14 cellular contexts compared by ENCODE assay signal in the genomic region with DNA sequence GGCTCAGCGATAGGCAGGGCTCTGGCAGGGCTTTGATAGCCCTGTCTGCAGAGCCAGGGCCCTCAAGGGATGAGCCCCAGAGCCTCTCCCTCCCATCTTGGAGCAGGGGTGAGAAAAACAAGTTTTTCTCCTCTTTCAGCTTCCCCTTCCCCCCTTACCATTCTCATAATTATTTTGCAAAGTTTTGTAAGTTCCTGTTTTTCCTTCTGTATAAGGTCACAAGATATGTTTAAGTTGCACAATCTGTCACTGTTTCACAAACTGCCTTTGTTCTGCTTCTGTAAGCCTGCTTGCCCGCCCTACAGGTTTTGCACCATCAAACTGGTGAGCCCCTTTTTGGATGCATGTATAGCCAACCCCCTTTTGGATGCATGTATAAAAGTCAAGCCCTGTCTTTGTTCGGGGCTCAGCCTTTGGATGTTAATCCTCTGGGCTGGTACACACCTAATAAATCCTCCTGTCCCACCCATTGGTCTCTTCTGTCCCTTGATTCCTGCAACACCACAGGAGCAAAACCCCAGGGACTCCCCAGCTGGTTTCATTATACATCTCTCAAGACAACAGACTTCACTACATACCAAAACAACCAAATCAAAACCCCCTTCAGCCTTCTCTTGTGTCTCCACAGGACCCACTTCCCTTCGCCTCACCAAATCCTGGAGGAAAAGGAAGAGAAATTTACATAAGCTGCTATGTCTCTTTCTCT. TPM values are rescaled to one million over a fixed set of nuclear protein-coding genes. Genes with fewer than 3 reads are reported as not detected.
DNase-seq lines count a peak whose midpoint lies in the region; ATAC-seq, FAIRE-seq and TF ChIP-seq lines count a peak whose summit lies in the region.
"Had no signal": no experiment of that assay in that cellular context is flagged by ENCODE, and none has a peak within 500 bp of the region (broad histone marks: within the 10 kb centered on the region; RNA-seq: fewer than 3 reads in every experiment).

No MANE protein-coding gene starts in this region.

- no peak for TF ChIP-seq POLR2A in GM12892 (IDR thresholded peaks at IDR 0.05; ENCODE audit: low read depth, low read length)

- DNase-seq in GM12892 (ENCODE audit: insufficient read length) (no peak), AG08395 (ENCODE audit: low spot score) (no peak), SK-N-SH (no peak)
- DNase-seq in natural killer cell treated with Interleukin-12 subunit alpha and Interleukin-12 subunit beta and Interleukin-15 and Interleukin-18, amount 100 ng/mL, for 72 hours (ENCODE audit: low spot score) = peak; percentile 64
- DNase-seq in CD8-positive, alpha-beta memory T cell = no peak
- DNase-seq: activated CD4-positive, alpha-beta T cell treated with anti-CD3 and anti-CD28 coated beads for 4 hours; Calu3; mucosa of descending colon; NCI-H1105; NCI-H526; SJCRH30 had no signal

- TF ChIP-seq EP300 in SK-N-SH (IDR thresholded peaks at IDR 0.05; ENCODE audit: borderline replicate concordance in 1 of 2, low read depth in 1 of 2, low read length in 1 of 2) = no peak

- H3K9ac ChIP-seq in SU-DHL-6 (ENCODE audit: low read length) = no peak overlapping the region
- H3K9ac ChIP-seq in SK-N-SH = no peak overlapping the region

- TF ChIP-seq CTCF in SU-DHL-6 (IDR thresholded peaks at IDR 0.05; ENCODE audit: insufficient read depth, low read length, poor library complexity, severe bottlenecking) (no peak), SK-N-SH (IDR thresholded peaks at IDR 0.05) (no peak)

- CTCF ChIA-PET in CD8-positive, alpha-beta memory T cell (lab: Charles Lee) = no interaction called here
- CTCF ChIA-PET in SK-N-SH (lab: Yijun Ruan, JAX) = no interaction called here

- peak; percentile 49 for ATAC-seq in HG02885 (IDR thresholded peaks at IDR 0.05; ENCODE audit: poor library complexity, unreplicated experiment)
- peak; percentile 57 to 89 for ATAC-seq in natural killer cell treated with Interleukin-12 subunit alpha and Interleukin-12 subunit beta and Interleukin-15 and Interleukin-18, amount 100 ng/mL, for 72 hours
- ATAC-seq: esophagus mucosa, mucosa of descending colon had no signal

- peak overlapping the region; percentile 68 for H3K27ac ChIP-seq in SU-DHL-6 (ENCODE audit: low read depth, low read length)
- H3K27ac ChIP-seq in CD8-positive, alpha-beta memory T cell (ENCODE audit: low read depth, low read length) = no peak overlapping the region
- no peak overlapping the region for H3K27ac ChIP-seq in SK-N-SH (ENCODE audit: low read depth in 2 of 2, low read length in 1 of 2)
- H3K27ac ChIP-seq: SJCRH30 had no signal

- FAIRE-seq in GM12892 (lab: Jason Lieb, UNC) = peak; percentile 96

- H3K4me1 ChIP-seq in CD8-positive, alpha-beta memory T cell (ENCODE audit: insufficient read depth, low read length) = no peaks in the 10 kb centered on the region
- H3K4me1 ChIP-seq in SK-N-SH (ENCODE audit: control insufficient read depth in 1 of 2, insufficient read depth in 2 of 2, low read depth in 1 of 2, low read length in 1 of 2) = no peaks in the 10 kb centered on the region
- H3K4me1 ChIP-seq: SJCRH30 had no signal

- H3K9me3 ChIP-seq in SU-DHL-6 (ENCODE audit: insufficient read depth, low read length) (peaks cover 16% of the 10 kb centered on the region; the same call in 1 of the 2 replicates), SK-N-SH (no peaks in the 10 kb centered on the region)
- H3K9me3 ChIP-seq in CD8-positive, alpha-beta memory T cell (ENCODE audit: low read length) = no peaks in the 10 kb centered on the region
- H3K9me3 ChIP-seq: SJCRH30 had no signal

- H2AFZ ChIP-seq in SU-DHL-6 (ENCODE audit: low read depth, low read length, severe bottlenecking) (peak overlapping the region; percentile 8), SK-N-SH (ENCODE audit: low read depth) (no peak overlapping the region)

- H3K27me3 ChIP-seq in SU-DHL-6 (ENCODE audit: low read length) (no peaks in the 10 kb centered on the region), SK-N-SH (ENCODE audit: insufficient read depth) (no peaks in the 10 kb centered on the region)
- no peaks in the 10 kb centered on the region for H3K27me3 ChIP-seq in CD8-positive, alpha-beta memory T cell (ENCODE audit: insufficient read depth, low read length, poor library complexity, severe bottlenecking)
- H3K27me3 ChIP-seq: SJCRH30 had no signal

- peak overlapping the region; percentile 74 for H3K4me3 Mint-ChIP-seq in natural killer cell treated with Interleukin-12 subunit alpha and Interleukin-12 subunit beta and Interleukin-15 and Interleukin-18, amount 100 ng/mL, for 72 hours
- H3K4me3 Mint-ChIP-seq in CD8-positive, alpha-beta memory T cell = no peak overlapping the region

- H3K27me3 Mint-ChIP-seq in natural killer cell treated with Interleukin-12 subunit alpha and Interleukin-12 subunit beta and Interleukin-15 and Interleukin-18, amount 100 ng/mL, for 72 hours = no peaks in the 10 kb centered on the region
- no peaks in the 10 kb centered on the region for H3K27me3 Mint-ChIP-seq in CD8-positive, alpha-beta memory T cell

- WGBS in SK-N-SH (ENCODE audit: low lambda C conversion rate) = 29% methylated on average over 4 of the region's 4 CpGs

- H3F3A ChIP-seq in SU-DHL-6 (ENCODE audit: insufficient read depth) (peaks cover 11% of the 10 kb centered on the region; the same call in 1 of the 2 replicates), SK-N-SH (replicated peaks; ENCODE audit: insufficient read depth) (no peaks in the 10 kb centered on the region)

- peaks cover 24% of the 10 kb centered on the region for H3K9me3 Mint-ChIP-seq in natural killer cell treated with Interleukin-12 subunit alpha and Interleukin-12 subunit beta and Interleukin-15 and Interleukin-18, amount 100 ng/mL, for 72 hours
- H3K9me3 Mint-ChIP-seq in CD8-positive, alpha-beta memory T cell = peaks cover 13 to 25% (median 24%) of the 10 kb centered on the region in 5 donors

- H3K79me2 ChIP-seq in SU-DHL-6 (ENCODE audit: insufficient read depth, low read length) (no peaks in the 10 kb centered on the region), SK-N-SH (ENCODE audit: insufficient read depth) (no peaks in the 10 kb centered on the region)

- POLR2A ChIA-PET in CD8-positive, alpha-beta memory T cell (lab: Charles Lee) = no interaction called here
- POLR2A ChIA-PET in SK-N-SH (lab: Yijun Ruan, JAX) = no interaction called here

- H3K4me1 Mint-ChIP-seq in natural killer cell treated with Interleukin-12 subunit alpha and Interleukin-12 subunit beta and Interleukin-15 and Interleukin-18, amount 100 ng/mL, for 72 hours (ENCODE audit: low read depth in 2 of 2) = peaks cover 24 to 31% of the 10 kb centered on the region in 2 donors
- H3K4me1 Mint-ChIP-seq in CD8-positive, alpha-beta memory T cell = peaks cover 0 to 14% (median 8%) of the 10 kb centered on the region in 3 donors

- no peaks in the 10 kb centered on the region for H3K9me2 ChIP-seq in SU-DHL-6 (replicated peaks; ENCODE audit: insufficient read depth, low read length)
- no peaks in the 10 kb centered on the region for H3K9me2 ChIP-seq in SK-N-SH

- H3K36me3 ChIP-seq in SU-DHL-6 (ENCODE audit: low read length) (no peaks in the 10 kb centered on the region; the same call in 1 of the 2 replicates), SK-N-SH (replicated peaks in 1 of 2; ENCODE audit: control insufficient read depth in 1 of 2, insufficient read depth in 2 of 2, low read length in 1 of 2) (no peaks in the 10 kb centered on the region)
- no peaks in the 10 kb centered on the region for H3K36me3 ChIP-seq in CD8-positive, alpha-beta memory T cell (ENCODE audit: insufficient read depth, low read length)
- H3K36me3 ChIP-seq: SJCRH30 had no signal

- peak overlapping the region; percentile 21 for H3K4me2 ChIP-seq in SU-DHL-6 (ENCODE audit: low read depth, low read length, poor library complexity, severe bottlenecking)
- no peak overlapping the region for H3K4me2 ChIP-seq in SK-N-SH

- peak overlapping the region; percentile 92 to 96 for H3K27ac Mint-ChIP-seq in natural killer cell treated with Interleukin-12 subunit alpha and Interleukin-12 subunit beta and Interleukin-15 and Interleukin-18, amount 100 ng/mL, for 72 hours
- H3K27ac Mint-ChIP-seq in CD8-positive, alpha-beta memory T cell = peak overlapping the region in 1 of 8 donors; percentile 46

- no peak for TF ChIP-seq RAD21 in SK-N-SH (IDR thresholded peaks at IDR 0.05; ENCODE audit: low read length)

- H3K36me3 Mint-ChIP-seq in natural killer cell treated with Interleukin-12 subunit alpha and Interleukin-12 subunit beta and Interleukin-15 and Interleukin-18, amount 100 ng/mL, for 72 hours = peaks cover 39% of the 10 kb centered on the region
- peaks cover 3 to 27% (median 11%) of the 10 kb centered on the region in 3 donors for H3K36me3 Mint-ChIP-seq in CD8-positive, alpha-beta memory T cell

- H4K20me1 ChIP-seq in SU-DHL-6 (ENCODE audit: low read depth, low read length) (no peaks in the 10 kb centered on the region), SK-N-SH (ENCODE audit: insufficient read depth) (no peaks in the 10 kb centered on the region)

- H3K4me3 ChIP-seq in SU-DHL-6 (ENCODE audit: insufficient read depth, low read length, poor library complexity, severe bottlenecking) (peak overlapping the region; percentile 23), SK-N-SH (ENCODE audit: low read depth in 2 of 2, low read length in 1 of 2) (no peak overlapping the region)
- no peak overlapping the region for H3K4me3 ChIP-seq in CD8-positive, alpha-beta memory T cell (ENCODE audit: low read length)
- H3K4me3 ChIP-seq: mucosa of descending colon, SJCRH30 had no signal

TF ChIP-seq in SK-N-SH, 30 proteins besides CTCF, POLR2A, EP300 and RAD21 (continues in another document):
- TF ChIP-seq POLR2AphosphoS5 (IDR thresholded peaks at IDR 0.05; ENCODE audit: low read depth, low read length) = no peak
- TF ChIP-seq SMC3 (IDR thresholded peaks at IDR 0.05; ENCODE audit: low read depth, low read length) = no peak
- TF ChIP-seq MAX (IDR thresholded peaks at IDR 0.05; ENCODE audit: low read depth) = no peak
- no peak for TF ChIP-seq USF1 (IDR thresholded peaks at IDR 0.05; ENCODE audit: borderline replicate concordance, low read depth)
- TF ChIP-seq ELF1 (IDR thresholded peaks at IDR 0.05) = no peak

RNA-seq across cellular contexts. Expression of gene RESF1, which starts 52.5 kb away (rescaled TPM):
- polyA plus RNA-seq in GM12892 (2012; ENCODE audit: missing spikeins) = 36.4 TPM
- 100 to 1,000 TPM in 1 of 2 donors, 10 to 100 TPM in 1; 71.7 to 107 TPM for total RNA-seq in natural killer cell treated with Interleukin-12 subunit alpha and Interleukin-12 subunit beta and Interleukin-15 and Interleukin-18, amount 100 ng/mL, for 72 hours
- 10 to 100 TPM; 90.5 to 90.9 TPM for total RNA-seq in CD8-positive, alpha-beta memory T cell
- polyA plus RNA-seq in CD8-positive, alpha-beta memory T cell = 313 TPM
- 4.9 and 7.7 TPM in 2 replicates for polyA plus RNA-seq in SK-N-SH (2012; rRNA removed)
- polyA plus RNA-seq in SK-N-SH (2012; cell fraction: cytosol; rRNA removed) = 7.4 and 9.7 TPM in 2 replicates
- polyA plus RNA-seq in SK-N-SH (2012; cell fraction: nucleus; rRNA removed) = 3.6 and 7.0 TPM in 2 replicates
